ENCODE assay signal across 8 cellular contexts in genomic region chr9:35811364-35812024, GRCh38. TPM values are rescaled to one million over a fixed set of nuclear protein-coding genes. Genes with fewer than 3 reads are reported as not detected.
DNase-seq lines count a peak whose midpoint lies in the region; ATAC-seq and TF ChIP-seq lines count a peak whose summit lies in the region.

No MANE protein-coding gene starts in this region.

- TF ChIP-seq CTCF in GM12865 (IDR thresholded peaks at IDR 0.05; ENCODE audit: insufficient read depth, low read depth, low read length, missing control alignments), result no peak
- no peak for TF ChIP-seq CTCF in foreskin fibroblast (IDR thresholded peaks at IDR 0.05; ENCODE audit: low read depth, low read length)
- no peak for TF ChIP-seq CTCF in retinal pigment epithelial cell (conservative IDR thresholded peaks at IDR 0.05; ENCODE audit: low read depth, low read length)

- peaks cover 8% of the 10 kb centered on the region for H3K36me3 Mint-ChIP-seq in T-cell

- POLR2A ChIA-PET in T-cell (lab: Charles Lee), result interaction anchor here in 1 of 2 donors (0.6 to 1.0 kb wide), 3 partner anchors 15 to 132 kb away, joined by 3 to 4 read pairs (median 3); no protein-coding TSS in a partner anchor

- peak overlapping the region; percentile 50 for H3K4me3 ChIP-seq in GM12865 (ENCODE audit: low read depth, low read length)
- peak overlapping the region; percentile 59 to 82 for H3K4me3 ChIP-seq in foreskin fibroblast (ENCODE audit: low read depth in 1 of 2, low read length in 2 of 2)
- peak overlapping the region; percentile 67 for H3K4me3 ChIP-seq in retinal pigment epithelial cell (ENCODE audit: low read length)

- H3K9me3 Mint-ChIP-seq in T-cell, result no peaks in the 10 kb centered on the region

- intact Hi-C loops in posterior vena cava (cut with DNase I), result loop anchor here in 1 of 2 donors (10.0 kb wide), 1 partner anchor 147 kb away; the partner anchor contains the start of gene ARHGEF39

- H3K27ac Mint-ChIP-seq in T-cell, result peak overlapping the region; percentile 97 to 98

- DNase-seq in GM12865 (ENCODE audit: low read depth) (no peak), T-cell (no peak), foreskin fibroblast (peak in 1 of 2 donors; percentile 43), retinal pigment epithelial cell (ENCODE audit: low read depth) (no peak), posterior vena cava (ENCODE audit: low spot score) (no peak), KBM-7 (no peak)

- in situ Hi-C loops in KBM-7 (cut with MboI; ENCODE audit: low pct_unique_long_range_greater_than_20kb, low sequenced_read_pairs), result no loop called here

- H3K27me3 Mint-ChIP-seq in T-cell, result no peaks in the 10 kb centered on the region

- H3K4me1 Mint-ChIP-seq in T-cell, result peaks cover 35 to 43% (median 37%) of the 10 kb centered on the region in 3 donors

- CTCF ChIA-PET in T-cell (lab: Charles Lee), result interaction anchor here in 1 of 2 donors (0.6 to 1.6 kb wide), 8 partner anchors 8 to 208 kb away, joined by 3 to 6 read pairs (median 4); partner anchors contain the start of genes CREB3 and NPR2

- ATAC-seq in T-cell (replicated peaks in 1 of 4) (no peak), GM18520 (IDR thresholded peaks at IDR 0.05; ENCODE audit: unreplicated experiment) (no peak), HG03439 (IDR thresholded peaks at IDR 0.05; ENCODE audit: unreplicated experiment) (no peak)

- peak overlapping the region; percentile 84 to 96 (median 86) for H3K4me3 Mint-ChIP-seq in T-cell

RNA-seq across cellular contexts. Expression of gene SPAG8, which starts 0.6 kb away (rescaled TPM):
- total RNA-seq in T-cell (1 to 10 TPM; 2.8 to 7.1 (median 3.8) TPM), posterior vena cava (1 to 10 TPM in 1 of 2 donors, under 1 TPM in 1; 0.76 to 3.1 TPM)

RNA-seq across cellular contexts. Expression of gene HINT2, which starts 3.3 kb away (rescaled TPM):
- total RNA-seq in T-cell (10 to 100 TPM; 15.4 to 30.3 (median 28.5) TPM), posterior vena cava (10 to 100 TPM; 20.0 to 26.8 TPM)

RNA-seq across cellular contexts. Expression of gene FAM221B, which starts 17.0 kb away (rescaled TPM):
- total RNA-seq in T-cell (not detected), posterior vena cava (not detected)

RNA-seq across cellular contexts. Expression of gene TMEM8B, which starts 17.5 kb away (rescaled TPM):
- 10 to 100 TPM in 2 of 5 donors, 1 to 10 TPM in 3; 6.5 to 11.9 (median 7.3) TPM for total RNA-seq in T-cell
- total RNA-seq in posterior vena cava, result 10 to 100 TPM; 16.1 to 18.5 TPM

RNA-seq across cellular contexts. Expression of gene NPR2, which starts 20.1 kb away (rescaled TPM):
- 10 to 100 TPM in 3 of 5 donors, 1 to 10 TPM in 2; 5.9 to 10.9 (median 10.5) TPM for total RNA-seq in T-cell
- total RNA-seq in posterior vena cava, result 10 to 100 TPM; 27.4 to 47.1 TPM
